ENCODE assay signal across 32 cellular contexts in genomic region chr6:146911635-146912034, GRCh38.
"Had no signal": no experiment of that assay in that cellular context is flagged by ENCODE, and none has a peak within 500 bp of the region (broad histone marks: within the 10 kb centered on the region; RNA-seq: fewer than 3 reads in every experiment).

No MANE protein-coding gene starts in this region.

- DNase-seq: activated B cell treated with CpG ODN at 0.5 μM for 24 hours; activated CD4-positive, alpha-beta T cell treated with anti-CD3 and anti-CD28 coated beads for 48 hours; activated CD4-positive, alpha-beta T cell treated with anti-CD3 and anti-CD28 coated beads, Interleukin-2, amount 50 U/mL, for 1 hour; activated CD4-positive, alpha-beta T cell treated with anti-CD3 and anti-CD28 coated beads, Interleukin-2, amount 50 U/mL, for 48 hours; activated CD8-positive, alpha-beta memory T cell treated with anti-CD3 and anti-CD28 coated beads for 24 hours; activated CD8-positive, alpha-beta T cell treated with anti-CD3 and anti-CD28 coated beads for 36 hours; activated effector memory CD4-positive, alpha-beta T cell treated with Interleukin-2 at 50 U/mL for 16 hours; activated gamma-delta T cell treated with Interleukin-2 at 50 U/mL for 16 hours; activated naive CD4-positive, alpha-beta T cell treated with anti-CD3 and anti-CD28 coated beads for 36 hours; activated naive CD8-positive, alpha-beta T cell treated with anti-CD3 and anti-CD28 coated beads for 36 hours; activated naive CD8-positive, alpha-beta T cell treated with anti-CD3 and anti-CD28 coated beads, Interleukin-2, amount 50 U/mL, for 24 hours; activated T-cell treated with anti-CD3 and anti-CD28 coated beads, Interleukin-2, amount 50 U/mL, for 4 hours; adrenal gland; amygdala; aorta; body of pancreas; caudate nucleus; cortex of kidney; dermis blood vessel endothelial cell; effector CD4-positive, alpha-beta T cell; effector memory CD8-positive, alpha-beta T cell; esophagus squamous epithelium; foreskin melanocyte; heart right ventricle; T-helper 2 cell had no signal

- ATAC-seq: activated CD4-positive, CD25-positive, alpha-beta regulatory T cell treated with anti-CD3 and anti-CD28 coated beads, Interleukin-2, amount 50 U/mL, for 24 hours; activated CD8-positive, alpha-beta T cell treated with anti-CD3 and anti-CD28 coated beads for 36 hours; activated naive CD8-positive, alpha-beta T cell treated with anti-CD3 and anti-CD28 coated beads, Interleukin-2, amount 50 U/mL, for 24 hours; activated T-cell treated with anti-CD3 and anti-CD28 coated beads, Interleukin-2, amount 50 U/mL, for 4 hours; activated T-helper 17 cell treated with anti-CD3 and anti-CD28 coated beads, Interleukin-2, amount 50 U/mL, for 72 hours; body of pancreas; effector memory CD8-positive, alpha-beta T cell; gastroesophageal sphincter; heart right ventricle had no signal

- H3K36me3 Mint-ChIP-seq: activated naive CD4-positive, alpha-beta T cell treated with anti-CD3 and anti-CD28 coated beads, Interleukin-2, amount 50 U/mL, for 24 hours; activated naive CD8-positive, alpha-beta T cell treated with anti-CD3 and anti-CD28 coated beads for 36 hours had no signal

- H3K4me3 Mint-ChIP-seq: activated B cell treated with CpG ODN at 0.5 μM for 24 hours; activated CD8-positive, alpha-beta T cell treated with anti-CD3 and anti-CD28 coated beads for 36 hours; activated naive CD4-positive, alpha-beta T cell treated with anti-CD3 and anti-CD28 coated beads for 36 hours; activated naive CD4-positive, alpha-beta T cell treated with anti-CD3 and anti-CD28 coated beads, Interleukin-2, amount 50 U/mL, for 24 hours; activated naive CD8-positive, alpha-beta T cell treated with anti-CD3 and anti-CD28 coated beads for 36 hours; activated naive CD8-positive, alpha-beta T cell treated with anti-CD3 and anti-CD28 coated beads, Interleukin-2, amount 50 U/mL, for 24 hours; activated T-cell treated with anti-CD3 and anti-CD28 coated beads, Interleukin-2, amount 50 U/mL, for 4 hours; activated T-helper 17 cell treated with anti-CD3 and anti-CD28 coated beads, Interleukin-2, amount 50 U/mL, for 72 hours; effector memory CD8-positive, alpha-beta T cell had no signal

- H3K9me3 ChIP-seq: adrenal gland, body of pancreas, esophagus squamous epithelium, gastroesophageal sphincter, heart right ventricle had no signal

- H3K27ac ChIP-seq: adrenal gland, body of pancreas, gastroesophageal sphincter, heart right ventricle, VCaP had no signal

- H3K4me1 ChIP-seq: body of pancreas had no signal

- H3K4me3 ChIP-seq: adrenal gland, body of pancreas, esophagus squamous epithelium, gastroesophageal sphincter, heart right ventricle had no signal

- H3K27me3 ChIP-seq: adrenal gland, body of pancreas, esophagus squamous epithelium, gastroesophageal sphincter, heart right ventricle had no signal

- H3K27ac Mint-ChIP-seq: activated B cell treated with CpG ODN at 0.5 μM for 24 hours; activated CD8-positive, alpha-beta T cell treated with anti-CD3 and anti-CD28 coated beads for 36 hours; activated naive CD4-positive, alpha-beta T cell treated with anti-CD3 and anti-CD28 coated beads for 36 hours; activated naive CD4-positive, alpha-beta T cell treated with anti-CD3 and anti-CD28 coated beads, Interleukin-2, amount 50 U/mL, for 24 hours; activated naive CD8-positive, alpha-beta T cell treated with anti-CD3 and anti-CD28 coated beads for 36 hours; activated naive CD8-positive, alpha-beta T cell treated with anti-CD3 and anti-CD28 coated beads, Interleukin-2, amount 50 U/mL, for 24 hours; activated T-helper 17 cell treated with anti-CD3 and anti-CD28 coated beads, Interleukin-2, amount 50 U/mL, for 72 hours; effector memory CD8-positive, alpha-beta T cell had no signal

- H3K36me3 ChIP-seq: adrenal gland, esophagus squamous epithelium, gastroesophageal sphincter, heart right ventricle had no signal

- FAIRE-seq: colon, TTC549 had no signal

- H3K4me1 Mint-ChIP-seq: activated B cell treated with CpG ODN at 0.5 μM for 24 hours had no signal

- H3K9me3 Mint-ChIP-seq: activated B cell treated with CpG ODN at 0.5 μM for 24 hours; activated CD8-positive, alpha-beta T cell treated with anti-CD3 and anti-CD28 coated beads for 36 hours; activated naive CD4-positive, alpha-beta T cell treated with anti-CD3 and anti-CD28 coated beads for 36 hours; activated naive CD4-positive, alpha-beta T cell treated with anti-CD3 and anti-CD28 coated beads, Interleukin-2, amount 50 U/mL, for 24 hours; activated naive CD8-positive, alpha-beta T cell treated with anti-CD3 and anti-CD28 coated beads for 36 hours; activated naive CD8-positive, alpha-beta T cell treated with anti-CD3 and anti-CD28 coated beads, Interleukin-2, amount 50 U/mL, for 24 hours; activated T-cell treated with anti-CD3 and anti-CD28 coated beads, Interleukin-2, amount 50 U/mL, for 4 hours; activated T-helper 17 cell treated with anti-CD3 and anti-CD28 coated beads, Interleukin-2, amount 50 U/mL, for 72 hours; effector memory CD8-positive, alpha-beta T cell had no signal
